Comparison of ENCODE assay signal across 1 cellular context in genomic region chr19:35468637-35469036, GRCh38.
TF ChIP-seq lines count a peak whose summit lies in the region.

No MANE protein-coding gene starts in this region.

TF ChIP-seq in HepG2, 621 proteins besides CTCF, POLR2A, EP300 and RAD21 (continued from another document):
- TF ChIP-seq SKI (IDR thresholded peaks at IDR 0.05; ENCODE audit: partially characterized antibody) (no peak), ELF4 (CRISPR knock-in tag; IDR thresholded peaks at IDR 0.05; ENCODE audit: borderline replicate concordance) (no peak), LCORL (IDR thresholded peaks at IDR 0.05) (no peak), LCORL (CRISPR knock-in tag; IDR thresholded peaks at IDR 0.05) (peak; percentile 65; the same call in 1 of the 2 replicates), SALL1 (CRISPR knock-in tag; IDR thresholded peaks at IDR 0.05) (peak; percentile 66), SP4 (CRISPR knock-in tag; IDR thresholded peaks at IDR 0.05) (no peak), ERF (CRISPR knock-in tag; IDR thresholded peaks at IDR 0.05) (peak; percentile 54; the same call in 1 of the 2 replicates), HNF4A (CRISPR knock-in tag; IDR thresholded peaks at IDR 0.05) (peak; percentile 25; the same call in 1 of the 2 replicates), SOX6 (IDR thresholded peaks at IDR 0.05) (no peak), SOX6 (CRISPR knock-in tag; IDR thresholded peaks at IDR 0.05) (peak; percentile 19; the same call in 1 of the 2 replicates), NFYB (CRISPR knock-in tag; IDR thresholded peaks at IDR 0.05) (no peak), NR2F6 (IDR thresholded peaks at IDR 0.05) (peak; percentile 52; the same call in 1 of the 2 replicates), NR2F6 (CRISPR knock-in tag; IDR thresholded peaks at IDR 0.05) (peak; percentile 63; the same call in 1 of the 2 replicates), HDAC2 (CRISPR knock-in tag; IDR thresholded peaks at IDR 0.05) (peak; percentile 33; the same call in 1 of the 2 replicates), ELF3 (CRISPR knock-in tag; IDR thresholded peaks at IDR 0.05) (0 out of 2 replicates have a peak, but pooled peaks have one; percentile 14), FOXO1 (CRISPR knock-in tag; IDR thresholded peaks at IDR 0.05) (peak; percentile 54; the same call in 1 of the 2 replicates), ZNF605 (CRISPR knock-in tag; IDR thresholded peaks at IDR 0.05) (peak; percentile 44; the same call in 1 of the 2 replicates), ZSCAN31 (CRISPR knock-in tag; IDR thresholded peaks at IDR 0.05; ENCODE audit: low read depth) (no peak), ETV5 (CRISPR knock-in tag; IDR thresholded peaks at IDR 0.05; ENCODE audit: borderline replicate concordance) (0 out of 2 replicates have a peak, but pooled peaks have one; percentile 17), IKZF5 (CRISPR knock-in tag; IDR thresholded peaks at IDR 0.05) (peak; percentile 19; the same call in 1 of the 2 replicates), HNF4G (IDR thresholded peaks at IDR 0.05; ENCODE audit: borderline replicate concordance, low read depth, low read length) (peak; percentile 39; the same call in 1 of the 2 replicates), HNF4G (CRISPR knock-in tag; IDR thresholded peaks at IDR 0.05; ENCODE audit: borderline replicate concordance, low read depth) (no peak)
- TF ChIP-seq, protein P1, sequence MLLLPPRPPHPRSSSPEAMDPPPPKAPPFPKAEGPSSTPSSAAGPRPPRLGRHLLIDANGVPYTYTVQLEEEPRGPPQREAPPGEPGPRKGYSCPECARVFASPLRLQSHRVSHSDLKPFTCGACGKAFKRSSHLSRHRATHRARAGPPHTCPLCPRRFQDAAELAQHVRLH (CRISPR knock-in tag; IDR thresholded peaks at IDR 0.05; ENCODE audit: borderline replicate concordance, low read depth) = 0 out of 2 replicates have a peak, but pooled peaks have one; percentile 35
